5 cellular contexts compared by ENCODE assay signal in the genomic region with DNA sequence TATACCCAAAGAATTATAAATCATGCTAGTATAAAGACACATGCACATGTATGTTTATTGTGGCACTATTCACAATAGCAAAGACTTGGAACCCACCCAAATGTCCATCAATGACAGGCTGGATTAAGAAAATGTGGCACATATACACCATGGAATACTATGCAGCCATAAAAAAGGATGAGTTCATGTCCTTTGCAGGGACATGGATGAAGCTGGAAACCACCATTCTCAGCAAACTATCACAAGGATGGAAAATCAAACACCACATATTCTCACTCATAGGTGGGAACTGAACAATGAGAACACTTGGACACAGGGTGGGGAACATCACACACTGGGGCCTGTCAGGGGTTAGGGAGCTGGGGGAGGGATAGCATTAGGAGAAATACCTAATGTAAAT. TPM values are rescaled to one million over a fixed set of nuclear protein-coding genes. Genes with fewer than 3 reads are reported as not detected.
"Had no signal": no experiment of that assay in that cellular context is flagged by ENCODE, and none has a peak within 500 bp of the region (broad histone marks: within the 10 kb centered on the region; RNA-seq: fewer than 3 reads in every experiment).

No MANE protein-coding gene starts in this region.

RNA-seq across cellular contexts. Expression of a gene that starts 25.4 kb away (rescaled TPM):
- total RNA-seq: IMR-90 had no signal
- polyA plus RNA-seq: HepG2, IMR-90 had no signal

RNA-seq across cellular contexts. Expression of a gene that starts 26.0 kb away (rescaled TPM):
- total RNA-seq: HepG2, HT-29, HT1080, IMR-90 had no signal
- polyA plus RNA-seq: HepG2, IgD-negative memory B cell, IMR-90 had no signal
